ENCODE assay signal across 1 cellular context in genomic region chr2:240623531-240624010, GRCh38.
TF ChIP-seq lines count a peak whose summit lies in the region.

No MANE protein-coding gene starts in this region.

TF ChIP-seq in HepG2, 621 proteins besides CTCF, POLR2A, EP300 and RAD21:
- TF ChIP-seq RBM22 (optimal IDR thresholded peaks at IDR 0.05; ENCODE audit: low read length), result peak; percentile 30
- no peak for TF ChIP-seq KLF16 (CRISPR knock-in tag; IDR thresholded peaks at IDR 0.05)
- TF ChIP-seq HNRNPLL (IDR thresholded peaks at IDR 0.05; ENCODE audit: low read depth, low read length, poor library complexity, severe bottlenecking), result peak; percentile 9
